In the genomic region with DNA sequence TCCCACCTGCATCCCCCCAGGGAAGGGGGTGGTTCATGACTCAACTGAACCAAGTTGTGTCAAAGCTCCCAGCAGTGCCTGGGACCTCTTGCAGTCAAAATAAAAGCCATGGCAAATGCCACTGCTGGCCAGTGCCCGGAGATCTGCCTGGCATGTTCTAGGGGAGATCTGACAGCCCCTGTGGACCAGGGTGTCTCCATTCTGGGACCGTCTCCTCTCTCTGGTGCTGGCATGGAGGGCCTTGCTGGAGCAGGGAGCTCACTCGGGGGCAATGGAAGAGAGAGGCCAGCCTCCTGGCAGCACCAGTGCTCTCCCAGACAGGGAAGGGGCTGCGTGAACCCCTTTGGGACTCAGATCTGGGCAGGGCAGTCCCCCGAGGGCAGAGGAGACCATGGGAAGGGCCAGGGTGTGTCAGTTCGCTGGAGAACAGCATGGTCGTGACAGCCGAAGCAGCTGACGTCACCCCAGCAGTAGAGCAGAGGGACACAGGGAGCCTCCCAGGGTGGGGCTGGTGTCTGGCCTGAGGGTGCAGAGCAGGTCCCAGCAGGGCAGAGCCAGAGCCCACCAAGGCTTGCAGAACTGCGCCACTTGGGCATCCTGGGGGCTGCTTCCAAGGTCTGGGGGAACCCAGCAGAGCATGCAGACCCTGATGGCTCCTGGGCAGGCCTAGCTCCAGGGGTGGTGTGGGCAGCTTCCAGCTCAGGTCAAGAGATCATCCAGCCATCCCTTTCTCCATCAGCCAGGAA, we compare ENCODE assay signal across 1 cellular context.
A peak's percentile ranks its signal among the peaks of the same experiment; 100 is the strongest.
TF ChIP-seq lines count a peak whose summit lies in the region.

No MANE protein-coding gene starts in this region.

TF ChIP-seq in K562, 482 proteins besides CTCF, POLR2A, EP300 and RAD21 (continued from another document):
- TF ChIP-seq, protein P1, sequence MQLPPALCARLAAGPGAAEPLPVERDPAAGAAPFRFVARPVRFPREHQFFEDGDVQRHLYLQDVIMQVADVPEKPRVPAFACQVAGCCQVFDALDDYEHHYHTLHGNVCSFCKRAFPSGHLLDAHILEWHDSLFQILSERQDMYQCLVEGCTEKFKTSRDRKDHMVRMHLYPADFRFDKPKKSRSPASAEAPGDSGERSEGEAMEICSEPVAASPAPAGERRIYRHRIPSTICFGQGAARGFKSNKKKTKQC (CRISPR knock-in tag; IDR thresholded peaks at IDR 0.05): no peak
- TF ChIP-seq ATF7 (IDR thresholded peaks at IDR 0.05) (peak; percentile 16; the same call in 1 of the 2 replicates), ESRRB (CRISPR knock-in tag; IDR thresholded peaks at IDR 0.05; ENCODE audit: borderline replicate concordance) (no peak)
- TF ChIP-seq, protein P2, sequence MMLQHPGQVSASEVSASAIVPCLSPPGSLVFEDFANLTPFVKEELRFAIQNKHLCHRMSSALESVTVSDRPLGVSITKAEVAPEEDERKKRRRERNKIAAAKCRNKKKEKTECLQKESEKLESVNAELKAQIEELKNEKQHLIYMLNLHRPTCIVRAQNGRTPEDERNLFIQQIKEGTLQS (IDR thresholded peaks at IDR 0.05): peak; percentile 52
- TF ChIP-seq, protein P2 (CRISPR knock-in tag; conservative IDR thresholded peaks at IDR 0.05): no peak
- TF ChIP-seq, protein P3, sequence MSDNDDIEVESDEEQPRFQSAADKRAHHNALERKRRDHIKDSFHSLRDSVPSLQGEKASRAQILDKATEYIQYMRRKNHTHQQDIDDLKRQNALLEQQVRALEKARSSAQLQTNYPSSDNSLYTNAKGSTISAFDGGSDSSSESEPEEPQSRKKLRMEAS (CRISPR knock-in tag; IDR thresholded peaks at IDR 0.05): 0 out of 2 replicates have a peak, but pooled peaks have one; percentile 19
TF ChIP-seq in K562: peak in this region for 4.
